Comparison of ENCODE assay signal across 8 cellular contexts in genomic region chr10:31320179-31320597, GRCh38. TPM values are rescaled to one million over a fixed set of nuclear protein-coding genes. Genes with fewer than 3 reads are reported as not detected.
DNase-seq lines count a peak whose midpoint lies in the region; ATAC-seq and TF ChIP-seq lines count a peak whose summit lies in the region.

No MANE protein-coding gene starts in this region.

- DNase-seq in Caco-2 (peak in 1 of 2 experiments; percentile 9), activated T-cell treated with anti-CD3 and anti-CD28 coated beads for 4 hours (peak; percentile 28), erythroblast (lab: John Stamatoyannopoulos, UW) (peak; percentile 19 to 36)
- DNase-seq in naive thymus-derived CD4-positive, alpha-beta T cell = peak; percentile 47 to 70 (median 61)

- H3K27me3 ChIP-seq in Caco-2 (replicated peaks; ENCODE audit: control insufficient read depth, insufficient read depth, low read length) (peaks cover 2% of the 10 kb centered on the region), Loucy (ENCODE audit: insufficient read depth, low read length, poor library complexity, severe bottlenecking) (no peaks in the 10 kb centered on the region)
- H3K27me3 ChIP-seq in naive thymus-derived CD4-positive, alpha-beta T cell (ENCODE audit: control insufficient read depth in 2 of 2, insufficient read depth in 2 of 2, low read length in 2 of 2) = no peaks in the 10 kb centered on the region

- H3K9me3 ChIP-seq in Caco-2 = no peaks in the 10 kb centered on the region
- H3K9me3 ChIP-seq in Loucy (ENCODE audit: insufficient read depth, low read depth, low read length) = no peaks in the 10 kb centered on the region
- no peaks in the 10 kb centered on the region for H3K9me3 ChIP-seq in naive thymus-derived CD4-positive, alpha-beta T cell (ENCODE audit: control insufficient read depth in 2 of 3, low read length in 3 of 3)

- H3K9ac ChIP-seq in Loucy (ENCODE audit: low read depth, low read length, poor library complexity, severe bottlenecking) = peak overlapping the region; percentile 86

- H3K4me1 ChIP-seq in Caco-2 (peaks cover 11% of the 10 kb centered on the region), Loucy (ENCODE audit: insufficient read depth, low read length, poor library complexity, severe bottlenecking) (peaks cover 63% of the 10 kb centered on the region)
- H3K4me1 ChIP-seq in naive thymus-derived CD4-positive, alpha-beta T cell (ENCODE audit: control insufficient read depth in 2 of 2, insufficient read depth in 2 of 2, low read length in 2 of 2) = peaks cover 11 to 27% of the 10 kb centered on the region in 2 donors

- no peak for TF ChIP-seq CTCF in Caco-2 (IDR thresholded peaks at IDR 0.05; ENCODE audit: insufficient read depth in 1 of 2, low read depth in 1 of 2, low read length in 1 of 2, severe bottlenecking in 1 of 2, unreplicated experiment in 1 of 2)
- TF ChIP-seq CTCF in Loucy (conservative IDR thresholded peaks at IDR 0.05; ENCODE audit: low read length) = no peak

- H3K79me2 ChIP-seq in Loucy (ENCODE audit: insufficient read depth, low read length) = peaks cover 75% of the 10 kb centered on the region

- H3K27me3 Mint-ChIP-seq in Caco-2 (ENCODE audit: insufficient read depth, unreplicated experiment) = peaks cover 36% of the 10 kb centered on the region
- H3K27me3 Mint-ChIP-seq in naive thymus-derived CD4-positive, alpha-beta T cell = peaks cover 0 to 3% (median 0%) of the 10 kb centered on the region in 5 donors

- no peaks in the 10 kb centered on the region for H3K9me2 ChIP-seq in Loucy (replicated peaks; ENCODE audit: low read depth, low read length)

- H3K36me3 ChIP-seq in Caco-2 (ENCODE audit: control insufficient read depth, insufficient read depth, low read length) (no peaks in the 10 kb centered on the region), Loucy (ENCODE audit: insufficient read depth, low read length) (no peaks in the 10 kb centered on the region)
- H3K36me3 ChIP-seq in naive thymus-derived CD4-positive, alpha-beta T cell (ENCODE audit: control insufficient read depth in 2 of 3, insufficient read depth in 3 of 3, low read length in 3 of 3) = peaks cover 0 to 20% (median 0%) of the 10 kb centered on the region in 3 experiments

- no peak for TF ChIP-seq POLR2A in erythroblast (IDR thresholded peaks at IDR 0.05; ENCODE audit: low read length)

- peaks cover 7% of the 10 kb centered on the region for H3K36me3 Mint-ChIP-seq in Caco-2 (ENCODE audit: insufficient read depth, unreplicated experiment)
- peaks cover 0 to 8% (median 0%) of the 10 kb centered on the region in 5 donors for H3K36me3 Mint-ChIP-seq in naive thymus-derived CD4-positive, alpha-beta T cell

- H3K4me3 Mint-ChIP-seq in Caco-2 (ENCODE audit: unreplicated experiment) = peak overlapping the region; percentile 67
- H3K4me3 Mint-ChIP-seq in naive thymus-derived CD4-positive, alpha-beta T cell = peak overlapping the region; percentile 85 to 99 (median 93)

- no peaks in the 10 kb centered on the region for H3F3A ChIP-seq in Loucy (ENCODE audit: low read depth)

- peak; percentile 24 for ATAC-seq in GM21447 (IDR thresholded peaks at IDR 0.05; ENCODE audit: unreplicated experiment)
- no peak for ATAC-seq in naive thymus-derived CD4-positive, alpha-beta T cell
- no peak for ATAC-seq in GM21786 (IDR thresholded peaks at IDR 0.05; ENCODE audit: unreplicated experiment)

- no peaks in the 10 kb centered on the region for H3K9me3 Mint-ChIP-seq in Caco-2 (ENCODE audit: unreplicated experiment)
- H3K9me3 Mint-ChIP-seq in naive thymus-derived CD4-positive, alpha-beta T cell = peaks cover 0 to 2% (median 0%) of the 10 kb centered on the region in 11 donors

- intact Hi-C loops in Caco-2 (cut with micrococcal nuclease; ENCODE audit: unreplicated experiment) = no loop called here
- intact Hi-C loops in naive thymus-derived CD4-positive, alpha-beta T cell (cut with micrococcal nuclease) = loop anchor here (2.0 to 10.0 kb wide), 7 partner anchors 23 to 735 kb away; partner anchors contain the start of gene KIF5B (in 1 of the 2)

- peak overlapping the region; percentile 58 for H2AFZ ChIP-seq in Loucy (ENCODE audit: low read length)

- peak overlapping the region; percentile 99 for H3K27ac ChIP-seq in naive thymus-derived CD4-positive, alpha-beta T cell (ENCODE audit: low read depth, low read length)
- peak overlapping the region; percentile 45 for H3K27ac ChIP-seq in temporal lobe (ENCODE audit: low read depth, low read length)

- H3K27ac Mint-ChIP-seq in Caco-2 (ENCODE audit: unreplicated experiment) = no peak overlapping the region
- H3K27ac Mint-ChIP-seq in naive thymus-derived CD4-positive, alpha-beta T cell = peak overlapping the region; percentile 85 to 99 (median 94)

- H4K20me1 ChIP-seq in Loucy (ENCODE audit: insufficient read depth, low read length, poor library complexity, severe bottlenecking) = peaks cover 52% of the 10 kb centered on the region

- no peaks in the 10 kb centered on the region for H3K4me1 Mint-ChIP-seq in Caco-2 (ENCODE audit: low read depth, unreplicated experiment)
- H3K4me1 Mint-ChIP-seq in naive thymus-derived CD4-positive, alpha-beta T cell = peaks cover 18 to 60% (median 51%) of the 10 kb centered on the region in 7 donors

- POLR2A ChIA-PET in Caco-2 (lab: Charles Lee) = no interaction called here
- POLR2A ChIA-PET in naive thymus-derived CD4-positive, alpha-beta T cell (lab: Charles Lee) = interaction anchor here (0.7 to 0.8 kb wide), 3 partner anchors 8 to 535 kb away, joined by 3 to 4 read pairs (median 3); no protein-coding TSS in a partner anchor

- no TSS peak for BruUV-seq in Caco-2 (replicated peaks; lab: Mats Ljungman, UMichigan)

- H3K4me2 ChIP-seq in Loucy (ENCODE audit: low read depth, low read length, poor library complexity, severe bottlenecking) = peak overlapping the region; percentile 98

- CTCF ChIA-PET in Caco-2 (lab: Charles Lee) = no interaction called here
- CTCF ChIA-PET in naive thymus-derived CD4-positive, alpha-beta T cell (lab: Charles Lee) = no interaction called here

- peak overlapping the region; percentile 17 for H3K4me3 ChIP-seq in Caco-2 (ENCODE audit: low read depth, low read length)
- peak overlapping the region; percentile 86 for H3K4me3 ChIP-seq in Loucy (ENCODE audit: low read length, poor library complexity, severe bottlenecking)
- H3K4me3 ChIP-seq in naive thymus-derived CD4-positive, alpha-beta T cell (ENCODE audit: low read length) = peak overlapping the region; percentile 88

RNA-seq across cellular contexts. Expression of gene ZEB1, which starts 1.2 kb away (rescaled TPM):
- total RNA-seq in Caco-2 (2022) (not detected in 2 replicates), temporal lobe (46.5 TPM)
- 100 to 1,000 TPM in 1 of 5 experiments, 10 to 100 TPM in 4; 65.5 to 126 (median 80.9) TPM for total RNA-seq in naive thymus-derived CD4-positive, alpha-beta T cell
- 10 to 100 TPM; 37.4 to 47.9 TPM for polyA plus RNA-seq in naive thymus-derived CD4-positive, alpha-beta T cell

Comparison
In these comparisons a context has a peak if more than half of its experiments do, and no peak if none do; other contexts are left out.
1. H3K4me3 ChIP-seq: peak in every context shown above with its lines; median percentile 88 in naive thymus-derived CD4-positive, alpha-beta T cell; 86 in Loucy; 17 in Caco-2.
2. RNA of gene ZEB1, which starts 1.2 kb away (total RNA-seq): 65.5 to 126 TPM in naive thymus-derived CD4-positive, alpha-beta T cell and 46.5 TPM in temporal lobe (single experiment); not detected in Caco-2; every median in the first group is over 10 times any median in the second.